Comparison of ENCODE assay signal across 1 cellular context in the genomic region with DNA sequence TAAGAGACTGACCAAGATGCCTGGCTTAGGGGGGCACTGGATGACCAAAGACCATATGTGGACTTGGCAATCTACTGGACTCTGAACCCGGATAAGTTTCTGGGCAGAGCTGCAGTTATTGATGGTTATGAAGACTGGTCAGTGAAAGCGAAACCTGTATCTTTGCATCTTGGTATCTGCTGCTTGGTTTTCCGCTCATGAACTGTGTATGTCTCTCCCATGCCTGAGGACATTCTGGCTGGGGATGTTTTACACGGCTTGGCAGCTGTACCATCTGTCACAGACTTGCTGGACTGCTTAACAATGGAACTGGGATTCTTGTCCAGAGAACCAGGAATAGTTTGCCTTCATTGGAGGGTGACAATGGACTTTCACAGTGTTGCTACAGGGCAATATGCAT.
TF ChIP-seq lines count a peak whose summit lies in the region.

No MANE protein-coding gene starts in this region.

TF ChIP-seq in HepG2, 621 proteins besides CTCF, POLR2A, EP300 and RAD21 (continued from another document):
- TF ChIP-seq AKNA (CRISPR knock-in tag; IDR thresholded peaks at IDR 0.05; ENCODE audit: borderline replicate concordance) (no peak), HDAC1 (CRISPR knock-in tag; IDR thresholded peaks at IDR 0.05) (no peak), FOXJ3 (CRISPR knock-in tag; IDR thresholded peaks at IDR 0.05; ENCODE audit: borderline replicate concordance) (no peak), MTA1 (CRISPR knock-in tag; IDR thresholded peaks at IDR 0.05; ENCODE audit: borderline replicate concordance) (no peak), ZNF660 (CRISPR knock-in tag; IDR thresholded peaks at IDR 0.05; ENCODE audit: borderline replicate concordance, low read depth) (no peak), HOXA9 (CRISPR knock-in tag; IDR thresholded peaks at IDR 0.05; ENCODE audit: borderline replicate concordance) (no peak), ERF (CRISPR knock-in tag; IDR thresholded peaks at IDR 0.05) (no peak), TERF1 (CRISPR knock-in tag; IDR thresholded peaks at IDR 0.05) (no peak)
